ENCODE assay signal across 24 cellular contexts in the genomic region with DNA sequence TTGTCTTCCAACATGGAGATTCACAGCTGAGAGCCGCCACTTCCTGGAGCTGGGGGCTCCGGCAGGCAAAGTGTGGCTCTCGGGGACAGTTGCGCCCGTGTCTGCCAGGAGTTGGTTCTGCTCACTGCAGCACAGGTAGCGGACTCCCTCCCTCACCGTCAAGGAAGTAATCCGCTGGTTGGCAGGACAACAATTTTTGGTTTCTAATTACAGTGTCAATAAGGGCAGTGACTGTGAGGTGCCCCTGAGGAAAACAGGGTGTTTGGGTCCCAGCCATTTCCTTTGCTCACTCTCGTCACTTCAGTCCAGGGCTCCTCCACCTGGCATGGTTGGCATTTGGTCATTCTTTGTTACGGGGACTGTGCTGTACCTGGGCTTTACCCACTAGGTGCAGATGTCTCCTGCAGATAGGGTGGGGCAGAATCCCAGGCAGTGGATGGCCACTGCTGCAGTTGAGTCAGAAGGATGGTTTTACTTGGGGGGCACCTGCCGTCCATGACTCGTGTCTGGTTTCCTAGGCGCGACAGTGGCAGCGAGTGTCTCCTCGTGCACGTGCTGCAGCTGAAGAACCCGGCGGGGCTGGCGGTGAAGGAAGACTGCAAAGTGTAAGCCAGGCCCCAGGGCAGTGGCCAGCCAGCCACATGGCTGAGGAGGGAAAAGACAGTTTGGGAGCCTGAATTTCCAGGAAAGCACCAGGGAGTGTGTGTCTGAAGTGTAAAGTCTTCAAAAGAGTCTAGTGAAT.
"Had no signal": no experiment of that assay in that cellular context is flagged by ENCODE, and none has a peak within 500 bp of the region (broad histone marks: within the 10 kb centered on the region; RNA-seq: fewer than 3 reads in every experiment).

No MANE protein-coding gene starts in this region.

- H3K4me2 ChIP-seq: hepatocyte had no signal

- H3K27me3 ChIP-seq: esophagus muscularis mucosa, foreskin keratinocyte, gastroesophageal sphincter, heart left ventricle, hepatocyte, pancreas, right lobe of liver, thyroid gland had no signal

- H3K36me3 ChIP-seq: pancreas, right lobe of liver had no signal

- H3K9me3 ChIP-seq: esophagus muscularis mucosa, gastroesophageal sphincter, heart left ventricle, mucosa of descending colon, pancreas, right lobe of liver, stomach, thyroid gland had no signal

- H3K4me3 ChIP-seq: dorsolateral prefrontal cortex, esophagus muscularis mucosa, gastroesophageal sphincter, heart left ventricle, hepatocyte, mucosa of descending colon, pancreas, right lobe of liver, stomach, thyroid gland had no signal

- H3K27ac ChIP-seq: dorsolateral prefrontal cortex, esophagus muscularis mucosa, foreskin keratinocyte, gastroesophageal sphincter, heart left ventricle, hepatocyte, pancreas, right lobe of liver, stomach, thyroid gland had no signal

- H3K79me2 ChIP-seq: hepatocyte had no signal

- FAIRE-seq: colon, endothelial cell of umbilical vein, kidney, pancreas, small intestine had no signal

- ATAC-seq: foreskin keratinocyte; gastroesophageal sphincter; heart left ventricle; left lobe of liver; mucosa of descending colon; naive thymus-derived CD4-positive, alpha-beta T cell; pancreas; right lobe of liver had no signal

- H2AFZ ChIP-seq: hepatocyte had no signal

- DNase-seq: dorsolateral prefrontal cortex; effector CD4-positive, alpha-beta T cell; endodermal cell; foreskin keratinocyte; heart left ventricle; kidney; mesenchymal stem cell; mucosa of descending colon; naive thymus-derived CD4-positive, alpha-beta T cell; nucleus accumbens; pancreas; right lobe of liver; small intestine; stimulated activated CD4-positive, alpha-beta T cell treated with anti-CD3 and anti-CD28 coated beads, Interleukin-15, amount 100 ng/mL, for 24 hours; stimulated activated CD4-positive, alpha-beta T cell treated with anti-CD3 and anti-CD28 coated beads, Interleukin-2, amount 100 ng/mL, for 48 hours; stimulated activated naive CD4-positive, alpha-beta T cell treated with Interleukin-2 at 50 U/mL for 16 hours; stomach; thyroid gland had no signal

- H3K4me1 ChIP-seq: foreskin keratinocyte, pancreas, right lobe of liver, thyroid gland had no signal
